ENCODE assay signal across 1 cellular context in the genomic region with DNA sequence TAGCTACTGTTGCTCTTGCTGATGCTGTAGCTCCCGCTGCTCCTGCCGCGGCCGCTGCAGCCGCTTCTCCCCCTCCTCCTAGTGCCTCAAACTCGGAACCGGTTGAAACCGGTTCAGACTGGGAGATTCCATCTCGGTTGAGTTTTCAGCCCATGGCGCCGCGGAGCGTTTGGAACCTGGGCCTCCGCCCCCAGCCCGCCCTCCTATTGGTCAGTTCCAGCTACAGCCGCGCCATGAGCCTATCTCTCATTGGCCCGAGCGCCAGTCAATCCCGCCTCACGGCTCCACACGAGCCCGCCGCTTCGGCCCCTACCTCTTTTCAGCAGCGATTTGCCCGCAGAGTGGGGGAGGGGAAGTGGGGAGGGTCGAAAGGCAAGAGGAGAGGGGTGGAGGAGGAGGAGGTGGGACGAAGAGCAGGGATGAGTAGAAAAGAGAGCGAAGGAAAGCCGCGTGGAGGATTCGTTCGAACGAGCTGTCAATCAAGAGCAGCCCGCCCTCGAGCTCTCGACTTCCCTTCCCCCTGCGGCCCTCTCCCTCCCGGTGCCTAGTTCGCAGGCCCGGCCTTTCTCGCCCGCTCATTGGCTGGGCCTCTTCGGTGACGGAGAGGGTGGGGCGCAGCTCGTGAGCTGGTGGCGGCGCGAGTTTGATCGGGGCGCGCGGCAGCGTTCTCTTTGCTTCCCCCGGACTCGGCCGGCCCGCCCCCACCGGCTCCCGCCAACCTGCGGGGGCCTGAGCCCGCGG.
TF ChIP-seq lines count a peak whose summit lies in the region.

A gene with protein sequence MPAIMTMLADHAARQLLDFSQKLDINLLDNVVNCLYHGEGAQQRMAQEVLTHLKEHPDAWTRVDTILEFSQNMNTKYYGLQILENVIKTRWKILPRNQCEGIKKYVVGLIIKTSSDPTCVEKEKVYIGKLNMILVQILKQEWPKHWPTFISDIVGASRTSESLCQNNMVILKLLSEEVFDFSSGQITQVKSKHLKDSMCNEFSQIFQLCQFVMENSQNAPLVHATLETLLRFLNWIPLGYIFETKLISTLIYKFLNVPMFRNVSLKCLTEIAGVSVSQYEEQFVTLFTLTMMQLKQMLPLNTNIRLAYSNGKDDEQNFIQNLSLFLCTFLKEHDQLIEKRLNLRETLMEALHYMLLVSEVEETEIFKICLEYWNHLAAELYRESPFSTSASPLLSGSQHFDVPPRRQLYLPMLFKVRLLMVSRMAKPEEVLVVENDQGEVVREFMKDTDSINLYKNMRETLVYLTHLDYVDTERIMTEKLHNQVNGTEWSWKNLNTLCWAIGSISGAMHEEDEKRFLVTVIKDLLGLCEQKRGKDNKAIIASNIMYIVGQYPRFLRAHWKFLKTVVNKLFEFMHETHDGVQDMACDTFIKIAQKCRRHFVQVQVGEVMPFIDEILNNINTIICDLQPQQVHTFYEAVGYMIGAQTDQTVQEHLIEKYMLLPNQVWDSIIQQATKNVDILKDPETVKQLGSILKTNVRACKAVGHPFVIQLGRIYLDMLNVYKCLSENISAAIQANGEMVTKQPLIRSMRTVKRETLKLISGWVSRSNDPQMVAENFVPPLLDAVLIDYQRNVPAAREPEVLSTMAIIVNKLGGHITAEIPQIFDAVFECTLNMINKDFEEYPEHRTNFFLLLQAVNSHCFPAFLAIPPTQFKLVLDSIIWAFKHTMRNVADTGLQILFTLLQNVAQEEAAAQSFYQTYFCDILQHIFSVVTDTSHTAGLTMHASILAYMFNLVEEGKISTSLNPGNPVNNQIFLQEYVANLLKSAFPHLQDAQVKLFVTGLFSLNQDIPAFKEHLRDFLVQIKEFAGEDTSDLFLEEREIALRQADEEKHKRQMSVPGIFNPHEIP (N-terminal part only) (minus strand): TSS at position 178 of the 741 bp plus-strand sequence. CDS start 4,459 bp downstream, outside the sequence.

TF ChIP-seq in SK-N-SH, 30 proteins besides CTCF, POLR2A, EP300 and RAD21 (continued from another document):
- TF ChIP-seq, protein P1, sequence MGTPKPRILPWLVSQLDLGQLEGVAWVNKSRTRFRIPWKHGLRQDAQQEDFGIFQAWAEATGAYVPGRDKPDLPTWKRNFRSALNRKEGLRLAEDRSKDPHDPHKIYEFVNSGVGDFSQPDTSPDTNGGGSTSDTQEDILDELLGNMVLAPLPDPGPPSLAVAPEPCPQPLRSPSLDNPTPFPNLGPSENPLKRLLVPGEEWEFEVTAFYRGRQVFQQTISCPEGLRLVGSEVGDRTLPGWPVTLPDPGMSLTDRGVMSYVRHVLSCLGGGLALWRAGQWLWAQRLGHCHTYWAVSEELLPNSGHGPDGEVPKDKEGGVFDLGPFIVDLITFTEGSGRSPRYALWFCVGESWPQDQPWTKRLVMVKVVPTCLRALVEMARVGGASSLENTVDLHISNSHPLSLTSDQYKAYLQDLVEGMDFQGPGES (IDR thresholded peaks at IDR 0.05; ENCODE audit: low read depth, low read length), result peak; percentile 72
- TF ChIP-seq CHD2 (IDR thresholded peaks at IDR 0.05; ENCODE audit: low read length, partially characterized antibody) (peak; percentile 91), TCF12 (IDR thresholded peaks at IDR 0.05) (no peak), SIN3A (IDR thresholded peaks at IDR 0.05; ENCODE audit: borderline replicate concordance, low read depth, low read length) (peak; percentile 86), NRF1 (IDR thresholded peaks at IDR 0.05; ENCODE audit: low read depth, low read length) (peak; percentile 19; the same call in 1 of the 2 replicates), FOSL2 (IDR thresholded peaks at IDR 0.05; ENCODE audit: borderline replicate concordance, low read depth) (no peak), TEAD4 (IDR thresholded peaks at IDR 0.05; ENCODE audit: borderline replicate concordance, insufficient read depth) (no peak), SMC3 (IDR thresholded peaks at IDR 0.05; ENCODE audit: low read depth, low read length) (no peak), TAF1 (IDR thresholded peaks at IDR 0.05; ENCODE audit: borderline replicate concordance, low read depth, low read length) (peak; percentile 97)
- TF ChIP-seq, protein P2, sequence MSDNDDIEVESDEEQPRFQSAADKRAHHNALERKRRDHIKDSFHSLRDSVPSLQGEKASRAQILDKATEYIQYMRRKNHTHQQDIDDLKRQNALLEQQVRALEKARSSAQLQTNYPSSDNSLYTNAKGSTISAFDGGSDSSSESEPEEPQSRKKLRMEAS (IDR thresholded peaks at IDR 0.05; ENCODE audit: low read depth), result peak; percentile 61
- TF ChIP-seq, protein P3, sequence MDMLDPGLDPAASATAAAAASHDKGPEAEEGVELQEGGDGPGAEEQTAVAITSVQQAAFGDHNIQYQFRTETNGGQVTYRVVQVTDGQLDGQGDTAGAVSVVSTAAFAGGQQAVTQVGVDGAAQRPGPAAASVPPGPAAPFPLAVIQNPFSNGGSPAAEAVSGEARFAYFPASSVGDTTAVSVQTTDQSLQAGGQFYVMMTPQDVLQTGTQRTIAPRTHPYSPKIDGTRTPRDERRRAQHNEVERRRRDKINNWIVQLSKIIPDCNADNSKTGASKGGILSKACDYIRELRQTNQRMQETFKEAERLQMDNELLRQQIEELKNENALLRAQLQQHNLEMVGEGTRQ (IDR thresholded peaks at IDR 0.05; ENCODE audit: borderline replicate concordance, low read depth, low read length), result no peak
- TF ChIP-seq, protein P4, sequence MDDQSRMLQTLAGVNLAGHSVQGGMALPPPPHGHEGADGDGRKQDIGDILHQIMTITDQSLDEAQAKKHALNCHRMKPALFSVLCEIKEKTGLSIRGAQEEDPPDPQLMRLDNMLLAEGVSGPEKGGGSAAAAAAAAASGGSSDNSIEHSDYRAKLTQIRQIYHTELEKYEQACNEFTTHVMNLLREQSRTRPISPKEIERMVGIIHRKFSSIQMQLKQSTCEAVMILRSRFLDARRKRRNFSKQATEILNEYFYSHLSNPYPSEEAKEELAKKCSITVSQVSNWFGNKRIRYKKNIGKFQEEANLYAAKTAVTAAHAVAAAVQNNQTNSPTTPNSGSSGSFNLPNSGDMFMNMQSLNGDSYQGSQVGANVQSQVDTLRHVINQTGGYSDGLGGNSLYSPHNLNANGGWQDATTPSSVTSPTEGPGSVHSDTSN (IDR thresholded peaks at IDR 0.05), result peak; percentile 100
- TF ChIP-seq, protein P5, sequence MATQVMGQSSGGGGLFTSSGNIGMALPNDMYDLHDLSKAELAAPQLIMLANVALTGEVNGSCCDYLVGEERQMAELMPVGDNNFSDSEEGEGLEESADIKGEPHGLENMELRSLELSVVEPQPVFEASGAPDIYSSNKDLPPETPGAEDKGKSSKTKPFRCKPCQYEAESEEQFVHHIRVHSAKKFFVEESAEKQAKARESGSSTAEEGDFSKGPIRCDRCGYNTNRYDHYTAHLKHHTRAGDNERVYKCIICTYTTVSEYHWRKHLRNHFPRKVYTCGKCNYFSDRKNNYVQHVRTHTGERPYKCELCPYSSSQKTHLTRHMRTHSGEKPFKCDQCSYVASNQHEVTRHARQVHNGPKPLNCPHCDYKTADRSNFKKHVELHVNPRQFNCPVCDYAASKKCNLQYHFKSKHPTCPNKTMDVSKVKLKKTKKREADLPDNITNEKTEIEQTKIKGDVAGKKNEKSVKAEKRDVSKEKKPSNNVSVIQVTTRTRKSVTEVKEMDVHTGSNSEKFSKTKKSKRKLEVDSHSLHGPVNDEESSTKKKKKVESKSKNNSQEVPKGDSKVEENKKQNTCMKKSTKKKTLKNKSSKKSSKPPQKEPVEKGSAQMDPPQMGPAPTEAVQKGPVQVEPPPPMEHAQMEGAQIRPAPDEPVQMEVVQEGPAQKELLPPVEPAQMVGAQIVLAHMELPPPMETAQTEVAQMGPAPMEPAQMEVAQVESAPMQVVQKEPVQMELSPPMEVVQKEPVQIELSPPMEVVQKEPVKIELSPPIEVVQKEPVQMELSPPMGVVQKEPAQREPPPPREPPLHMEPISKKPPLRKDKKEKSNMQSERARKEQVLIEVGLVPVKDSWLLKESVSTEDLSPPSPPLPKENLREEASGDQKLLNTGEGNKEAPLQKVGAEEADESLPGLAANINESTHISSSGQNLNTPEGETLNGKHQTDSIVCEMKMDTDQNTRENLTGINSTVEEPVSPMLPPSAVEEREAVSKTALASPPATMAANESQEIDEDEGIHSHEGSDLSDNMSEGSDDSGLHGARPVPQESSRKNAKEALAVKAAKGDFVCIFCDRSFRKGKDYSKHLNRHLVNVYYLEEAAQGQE (IDR thresholded peaks at IDR 0.05; ENCODE audit: low read depth, low read length), result peak; percentile 83; the same call in 1 of the 2 replicates
